ENCODE assay signal across 1 cellular context in genomic region chr9:6552738-6553121, GRCh38.
TF ChIP-seq lines count a peak whose summit lies in the region.

No MANE protein-coding gene starts in this region.

TF ChIP-seq in GM23338, 12 proteins besides CTCF, POLR2A, EP300 and RAD21 (continued from another document):
- TF ChIP-seq ZNF462 (CRISPR knock-in tag; IDR thresholded peaks at IDR 0.05): no peak
- no peak for TF ChIP-seq POLR2AphosphoS5 (IDR thresholded peaks at IDR 0.05; ENCODE audit: low read depth)
- no peak for TF ChIP-seq REST (IDR thresholded peaks at IDR 0.05; ENCODE audit: unreplicated experiment)
